28 cellular contexts compared by ENCODE assay signal in the genomic region with DNA sequence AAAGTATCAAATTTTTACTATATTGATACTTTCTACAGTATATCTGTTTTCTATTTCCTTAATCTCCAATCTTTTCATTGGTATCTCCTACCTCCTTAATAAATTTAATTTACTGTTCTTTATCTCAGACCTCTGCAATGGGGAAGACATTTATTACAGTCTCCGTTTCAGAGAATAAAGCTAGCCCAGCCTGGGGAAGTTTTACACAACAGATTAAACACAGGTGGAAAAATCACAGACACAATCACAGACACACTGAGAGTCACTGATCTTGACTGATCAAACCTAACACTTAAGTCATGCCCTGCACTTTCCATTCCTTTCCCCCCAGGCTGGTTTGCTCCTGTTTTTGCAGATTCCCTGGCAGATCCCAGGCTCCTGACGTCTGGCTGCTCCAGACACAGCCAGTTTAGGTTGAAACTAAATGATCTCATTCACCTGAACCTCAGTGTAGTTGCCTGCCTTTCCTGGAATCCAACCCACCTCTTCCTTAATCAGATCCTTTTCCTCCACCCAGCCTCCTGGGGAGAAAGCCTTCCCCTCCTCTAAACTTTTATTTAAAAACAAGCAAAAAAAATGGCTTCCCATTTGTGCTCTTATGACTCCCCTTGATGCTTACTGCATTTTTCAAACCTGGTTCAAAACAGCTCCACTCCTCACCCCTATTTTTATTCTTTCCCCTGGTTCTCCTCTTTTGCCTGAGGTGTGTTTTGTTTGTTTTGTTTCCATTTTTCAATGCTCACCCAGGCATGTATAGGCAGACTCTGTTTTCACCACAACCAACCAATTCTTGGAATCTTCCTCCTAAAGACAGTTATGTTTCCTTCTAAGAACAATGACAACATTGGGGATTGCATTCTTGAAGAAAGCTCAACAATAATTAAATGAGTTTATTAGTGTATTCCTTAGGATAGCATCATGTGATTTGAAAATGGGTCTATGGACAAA. TPM values are rescaled to one million over a fixed set of nuclear protein-coding genes. Genes with fewer than 3 reads are reported as not detected.
A peak's percentile ranks its signal among the peaks of the same experiment; 100 is the strongest.
DNase-seq lines count a peak whose midpoint lies in the region; ATAC-seq, FAIRE-seq and TF ChIP-seq lines count a peak whose summit lies in the region.
"Had no signal": no experiment of that assay in that cellular context is flagged by ENCODE, and none has a peak within 500 bp of the region (broad histone marks: within the 10 kb centered on the region; RNA-seq: fewer than 3 reads in every experiment).

No MANE protein-coding gene starts in this region.

- TF ChIP-seq CTCF in breast epithelium (IDR thresholded peaks at IDR 0.05) (no peak), kidney (IDR thresholded peaks at IDR 0.05; ENCODE audit: borderline replicate concordance, extremely low read depth, insufficient read depth) (no peak), thyroid gland (IDR thresholded peaks at IDR 0.05) (no peak)

- no peaks in the 10 kb centered on the region for H3K9me3 ChIP-seq in breast epithelium
- no peaks in the 10 kb centered on the region for H3K9me3 ChIP-seq in kidney (ENCODE audit: control insufficient read depth in 1 of 2, low read length in 2 of 2)
- no peaks in the 10 kb centered on the region for H3K9me3 ChIP-seq in thyroid gland
- H3K9me3 ChIP-seq: gastrocnemius medialis, transverse colon had no signal

- WGBS in thyroid gland, 2 donors = 50 to 54% methylated on average over 2 of the region's 2 CpGs

- TF ChIP-seq POLR2A in breast epithelium (IDR thresholded peaks at IDR 0.05) (no peak), thyroid gland (IDR thresholded peaks at IDR 0.05) (no peak)

- FAIRE-seq in kidney (lab: Jason Lieb, UNC) = no peak
- FAIRE-seq: GM12892, GM19239 had no signal

- H3K4me1 ChIP-seq in breast epithelium (no peaks in the 10 kb centered on the region), kidney (ENCODE audit: control insufficient read depth in 1 of 2, insufficient read depth in 1 of 2, low read depth in 1 of 2, low read length in 2 of 2) (no peaks in the 10 kb centered on the region), thyroid gland (peaks cover 5 to 9% of the 10 kb centered on the region in 2 donors)
- H3K4me1 ChIP-seq: gastrocnemius medialis, transverse colon had no signal

- H3K36me3 ChIP-seq in breast epithelium (no peaks in the 10 kb centered on the region), kidney (ENCODE audit: control insufficient read depth in 1 of 2, insufficient read depth in 2 of 2, low read length in 2 of 2) (no peaks in the 10 kb centered on the region), thyroid gland (no peaks in the 10 kb centered on the region)
- H3K36me3 ChIP-seq: cardiac muscle cell, gastrocnemius medialis, transverse colon had no signal

- no peaks in the 10 kb centered on the region for H3K27me3 ChIP-seq in breast epithelium
- H3K27me3 ChIP-seq in thyroid gland = no peaks in the 10 kb centered on the region
- H3K27me3 ChIP-seq: cardiac muscle cell, gastrocnemius medialis, transverse colon had no signal

- H3K27ac ChIP-seq in breast epithelium = peak overlapping the region; percentile 39 to 45
- H3K27ac ChIP-seq in kidney (ENCODE audit: low read depth in 2 of 2, low read length in 2 of 2) = peak overlapping the region; percentile 8 to 45
- peak overlapping the region in 2 of 3 donors; percentile 37 for H3K27ac ChIP-seq in thyroid gland
- H3K27ac ChIP-seq: cardiac muscle cell, gastrocnemius medialis, transverse colon had no signal

- ATAC-seq in HG03139 (IDR thresholded peaks at IDR 0.05; ENCODE audit: unreplicated experiment) = no peak
- no peak for ATAC-seq in HG02588 (IDR thresholded peaks at IDR 0.05; ENCODE audit: unreplicated experiment)
- ATAC-seq: CD8-positive, alpha-beta T cell; gastrocnemius medialis; left cardiac atrium; natural killer cell treated with Interleukin-12 subunit alpha and Interleukin-12 subunit beta and Interleukin-15 and Interleukin-18, amount 100 ng/mL, for 72 hours had no signal

- no peak overlapping the region for H3K4me3 ChIP-seq in breast epithelium
- H3K4me3 ChIP-seq in kidney (ENCODE audit: low read length in 2 of 2) = no peak overlapping the region
- no peak overlapping the region for H3K4me3 ChIP-seq in thyroid gland (replicated peaks in 1 of 3)
- H3K4me3 ChIP-seq: cardiac muscle cell, gastrocnemius medialis, transverse colon had no signal

- DNase-seq in M059J (ENCODE audit: low read depth) (peak; percentile 10), breast epithelium (ENCODE audit: low spot score in 2 of 2) (peak in 1 of 2 donors; percentile 38), kidney (peak; percentile 80), thyroid gland (peak; percentile 56 to 80)
- no peak for DNase-seq in activated CD4-positive, alpha-beta T cell treated with anti-CD3 and anti-CD28 coated beads, Interleukin-2, amount 50 U/mL, for 48 hours
- DNase-seq: activated CD4-positive, alpha-beta T cell treated with anti-CD3 and anti-CD28 coated beads, Interleukin-2, amount 50 U/mL, for 1 hour; activated gamma-delta T cell treated with Interleukin-2 at 50 U/mL for 16 hours; activated T-cell treated with anti-CD3 and anti-CD28 coated beads for 4 hours; CD8-positive, alpha-beta T cell; DMS79; gastrocnemius medialis; HFFc6; left cardiac atrium; MM.1S; NCI-H1436; NCI-H2171 treated with DMSO at 0.1 percent for 48 hours; NCI-H774; SHP77; stimulated activated CD4-positive, alpha-beta T cell treated with anti-CD3 and anti-CD28 coated beads, Interleukin-2, amount 100 ng/mL, for 48 hours; stimulated activated naive CD4-positive, alpha-beta T cell treated with Interleukin-2 at 50 U/mL for 16 hours; transverse colon had no signal

- no peak overlapping the region for H3K9ac ChIP-seq in kidney (ENCODE audit: low read length in 2 of 2)

- intact Hi-C loops in breast epithelium (cut with DNase I; ENCODE audit: low total_unique reads) = no loop called here
- intact Hi-C loops in kidney (cut with DNase I) = no loop called here
- intact Hi-C loops in thyroid gland (cut with DNase I) = no loop called here

RNA-seq across cellular contexts. Expression of gene OSMR, which starts 29.5 kb away (rescaled TPM):
- 7.7 and 21.3 TPM in 2 replicates for total RNA-seq in M059J (2014; rRNA removed; shearing (Covaris generic))
- 100 to 1,000 TPM in 1 of 3 donors, 10 to 100 TPM in 2; 32.2 to 121 (median 54.0) TPM for total RNA-seq in breast epithelium
- 118 TPM for total RNA-seq in kidney
- 12.9 TPM for polyA plus RNA-seq in kidney (ENCODE audit: insufficient read depth, low read depth, low replicate concordance)
- total RNA-seq in thyroid gland = 100 to 1,000 TPM in 1 of 4 donors, 10 to 100 TPM in 3; 18.2 to 104 (median 33.9) TPM
- total RNA-seq: cardiac muscle cell; CD8-positive, alpha-beta T cell; OCI-LY7 had no signal

Comparison
In these comparisons a context has a peak if more than half of its experiments do, and no peak if none do; other contexts are left out.
1. DNase-seq: peak in M059J (single experiment), kidney (single experiment) and thyroid gland (2 of 2); none in activated CD4-positive, alpha-beta T cell treated with anti-CD3 and anti-CD28 coated beads, Interleukin-2, amount 50 U/mL, for 48 hours (0 of 2).
2. Peak in every context shown above with its lines, with median percentiles within 50 percentile points of each other: H3K27ac ChIP-seq.